20 cellular contexts compared by ENCODE assay signal in the genomic region with DNA sequence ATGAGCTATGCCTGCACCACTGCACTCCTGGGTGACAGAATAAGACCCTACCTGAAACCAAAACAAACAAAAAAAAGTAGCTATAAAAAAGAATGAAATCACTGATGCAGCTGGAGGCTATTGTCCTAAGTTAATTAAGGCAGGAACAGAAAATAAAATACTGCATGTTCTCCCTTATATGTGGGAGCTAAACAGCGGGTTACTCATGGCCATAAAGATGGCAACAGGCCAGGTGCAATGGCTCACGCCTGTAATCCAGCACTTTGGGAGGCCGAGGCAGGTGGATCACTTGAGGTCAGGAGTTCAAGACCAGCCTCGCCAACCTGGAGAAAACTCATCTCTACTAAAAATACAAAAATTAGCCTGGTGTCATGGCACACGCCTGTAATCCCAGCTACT.
DNase-seq lines count a peak whose midpoint lies in the region; ATAC-seq, FAIRE-seq and TF ChIP-seq lines count a peak whose summit lies in the region.
"Had no signal": no experiment of that assay in that cellular context is flagged by ENCODE, and none has a peak within 500 bp of the region (broad histone marks: within the 10 kb centered on the region; RNA-seq: fewer than 3 reads in every experiment).

No MANE protein-coding gene starts in this region.

- DNase-seq in HCT116 (ENCODE audit: low read depth, low spot score) (no peak), NCI-H774 (lab: John Stamatoyannopoulos, UW) (peak; percentile 90), HepG2 (ENCODE audit: low spot score) (no peak), frontal cortex (ENCODE audit: low spot score in 2 of 2) (no peak), G401 (ENCODE audit: low spot score) (no peak), Ammon's horn (ENCODE audit: low spot score) (no peak), medulla oblongata (ENCODE audit: extremely low spot score) (no peak)
- DNase-seq: activated CD4-positive, alpha-beta T cell treated with anti-CD3 and anti-CD28 coated beads, Interleukin-2, amount 10 ng/mL, durations not matched to agents 24 days and 14 days; activated CD8-positive, alpha-beta memory T cell treated with anti-CD3 and anti-CD28 coated beads, Interleukin-2, amount 50 U/mL, for 4 hours; activated effector memory CD4-positive, alpha-beta T cell treated with Interleukin-2 at 50 U/mL for 16 hours; CD4-positive, alpha-beta T cell; dorsolateral prefrontal cortex; NCI-H226; retina; T-cell; testis had no signal

- H3K79me2 ChIP-seq in HCT116 (ENCODE audit: insufficient read depth, low read length): no peaks in the 10 kb centered on the region
- no peaks in the 10 kb centered on the region for H3K79me2 ChIP-seq in HepG2 (ENCODE audit: insufficient read depth, low read length)

- H3K36me3 ChIP-seq in HCT116 (ENCODE audit: control insufficient read depth in 1 of 2, insufficient read depth in 2 of 2, low read length in 2 of 2): no peaks in the 10 kb centered on the region
- H3K36me3 ChIP-seq in HepG2 (replicated peaks in 1 of 2; ENCODE audit: control insufficient read depth in 1 of 2, insufficient read depth in 2 of 2, low read length in 2 of 2): 0 out of 5 replicates have a peak, but pooled peaks cover 2 to 3% of the 10 kb centered on the region in 2 experiments

- H3K27ac ChIP-seq in 22Rv1: peak overlapping the region; percentile 72
- H3K27ac ChIP-seq in HCT116 (ENCODE audit: low read depth, low read length): peak overlapping the region; percentile 31
- H3K27ac ChIP-seq in HepG2 (ENCODE audit: extremely low read length, insufficient read depth, low read length): peak overlapping the region; percentile 56
- H3K27ac ChIP-seq: dorsolateral prefrontal cortex, foreskin keratinocyte, GM23248, testis had no signal

- TF ChIP-seq EP300 in HepG2 (IDR thresholded peaks at IDR 0.05; ENCODE audit: low read depth in 2 of 2, low read length in 2 of 2) (no peak), HepG2 (CRISPR knock-in tag; IDR thresholded peaks at IDR 0.05; ENCODE audit: borderline replicate concordance) (no peak)

- no peak for TF ChIP-seq RAD21 in HCT116 (IDR thresholded peaks at IDR 0.05; ENCODE audit: low read depth)
- no peak for TF ChIP-seq RAD21 in HepG2 (CRISPR knock-in tag; IDR thresholded peaks at IDR 0.05)

- in situ Hi-C loops in HepG2 (cut with HindIII; ENCODE audit: extremely low pct_ligation_motif_present, low pct_unique_long_range_greater_than_20kb): no loop called here
- in situ Hi-C loops in G401 (cut with HindIII; ENCODE audit: low sequenced_read_pairs): no loop called here

- RAD21 ChIA-PET in HCT116 (lab: Charles Lee; ENCODE audit: low non-redundant PET in 1 of 2, low total read pairs in 2 of 2, uncharacterized antibody in 2 of 2, unreplicated experiment in 2 of 2): no interaction called here

- TF ChIP-seq CTCF in 22Rv1 (IDR thresholded peaks at IDR 0.05) (no peak), HCT116 (IDR thresholded peaks at IDR 0.05 in 2 of 3, conservative IDR thresholded peaks at IDR 0.05 in 1 of 3; ENCODE audit: borderline replicate concordance in 1 of 3, insufficient read depth in 1 of 3, low read depth in 2 of 3, low read length in 2 of 3) (no peak), HepG2 (CRISPR knock-in tag; IDR thresholded peaks at IDR 0.05) (no peak)

- POLR2A ChIA-PET in HCT116 (lab: Charles Lee): interaction anchor here (1.1 kb wide), 1 partner anchor 9 kb away, joined by 5 read pairs; no protein-coding TSS in a partner anchor
- POLR2A ChIA-PET in HepG2 (lab: Yijun Ruan, JAX): interaction anchor here (0.6 to 1.2 kb wide), 2 partner anchors 13 to 83 kb away, joined by 3 to 4 read pairs; no protein-coding TSS in a partner anchor

- BruUV-seq in HCT116 (replicated peaks; lab: Mats Ljungman, UMichigan) (no TSS peak), HepG2 (replicated peaks; lab: Mats Ljungman, UMichigan) (no TSS peak)

- H3K9me3 ChIP-seq in HCT116 (ENCODE audit: control insufficient read depth in 1 of 2, insufficient read depth in 1 of 2, low read depth in 1 of 2, low read length in 2 of 2): no peaks in the 10 kb centered on the region
- peaks cover 5% of the 10 kb centered on the region; the same call in 1 of the 2 replicates for H3K9me3 ChIP-seq in HepG2 (ENCODE audit: low read length)
- H3K9me3 ChIP-seq: testis had no signal

- WGBS in HepG2 (ENCODE audit: low lambda C conversion rate): 92% methylated on average over 5 of the region's 5 CpGs

- H3K27me3 ChIP-seq in HCT116 (ENCODE audit: insufficient read depth, low read length) (no peaks in the 10 kb centered on the region), HepG2 (ENCODE audit: control insufficient read depth in 1 of 2, insufficient read depth in 2 of 2, low read length in 2 of 2) (no peaks in the 10 kb centered on the region)
- H3K27me3 ChIP-seq: dorsolateral prefrontal cortex, foreskin keratinocyte, testis had no signal

- H3K9me2 ChIP-seq in HCT116 (ENCODE audit: insufficient read depth): no peaks in the 10 kb centered on the region

- intact Hi-C loops in HCT116 (cut with micrococcal nuclease) (no loop called here), HepG2 (cut with micrococcal nuclease; ENCODE audit: unreplicated experiment) (no loop called here)

- H3K9ac ChIP-seq in HCT116 (ENCODE audit: low read length) (no peak overlapping the region), HepG2 (ENCODE audit: insufficient read depth, low read depth, low read length) (no peak overlapping the region)
- H3K9ac ChIP-seq: GM23248 had no signal

- no peak for FAIRE-seq in HepG2 (lab: Jason Lieb, UNC)
- FAIRE-seq in frontal cortex (lab: Jason Lieb, UNC): no peak
- FAIRE-seq: bronchial epithelial cell had no signal

- CTCF ChIA-PET in HCT116 (lab: Charles Lee): no interaction called here
- CTCF ChIA-PET in HepG2 (lab: Yijun Ruan, JAX; ENCODE audit: low intra/inter-chr PET ratio, low total read pairs): no interaction called here

- H3K4me1 ChIP-seq in HCT116 (ENCODE audit: control insufficient read depth in 1 of 2, insufficient read depth in 2 of 2, low read length in 2 of 2) (peaks cover 27 to 28% of the 10 kb centered on the region in 2 experiments), HepG2 (ENCODE audit: insufficient read depth, low read length) (peaks cover 49% of the 10 kb centered on the region)
- H3K4me1 ChIP-seq: foreskin keratinocyte, testis had no signal

- H3K4me2 ChIP-seq in HCT116 (ENCODE audit: low read length): peak overlapping the region; percentile 53
- 0 out of 2 replicates have a peak overlapping the region, but pooled peaks have one; percentile 16 for H3K4me2 ChIP-seq in HepG2 (ENCODE audit: low read depth, low read length)

- H3K4me3 ChIP-seq in HCT116 (replicated peaks in 1 of 2; ENCODE audit: low read depth in 1 of 2, low read length in 2 of 2): no peak overlapping the region
- H3K4me3 ChIP-seq in HepG2 (replicated peaks in 1 of 3; ENCODE audit: insufficient read depth in 1 of 3, low read depth in 2 of 3, low read length in 3 of 3): no peak overlapping the region
- H3K4me3 ChIP-seq: dorsolateral prefrontal cortex, GM23248, testis had no signal

- no peak overlapping the region for H2AFZ ChIP-seq in HCT116 (ENCODE audit: low read depth, low read length, poor library complexity, severe bottlenecking)
- H2AFZ ChIP-seq in HepG2 (ENCODE audit: low read length): no peak overlapping the region
- H2AFZ ChIP-seq: GM23248 had no signal

- ATAC-seq in HCT116 (no peak), HepG2 (no peak)
- ATAC-seq: T-cell had no signal

- H4K20me1 ChIP-seq in HCT116 (ENCODE audit: insufficient read depth) (no peaks in the 10 kb centered on the region), HepG2 (ENCODE audit: insufficient read depth, low read length) (no peaks in the 10 kb centered on the region)

- TF ChIP-seq POLR2A in HCT116 (IDR thresholded peaks at IDR 0.05; ENCODE audit: borderline replicate concordance, extremely low read depth, insufficient read depth, insufficient read length) (no peak), HepG2 (IDR thresholded peaks at IDR 0.05; ENCODE audit: insufficient read depth in 1 of 2, low read depth in 2 of 2, low read length in 2 of 2) (no peak)

TF ChIP-seq in HCT116, 20 proteins besides CTCF, POLR2A, EP300 and RAD21 (continues in another document):
- TF ChIP-seq SIN3A (IDR thresholded peaks at IDR 0.05; ENCODE audit: low read depth) (no peak), ELF1 (IDR thresholded peaks at IDR 0.05; ENCODE audit: borderline replicate concordance, low read depth) (no peak), EZH2phosphoT487 (IDR thresholded peaks at IDR 0.05; ENCODE audit: borderline replicate concordance) (no peak), ZFX (IDR thresholded peaks at IDR 0.05) (no peak)
- TF ChIP-seq, protein P1, sequence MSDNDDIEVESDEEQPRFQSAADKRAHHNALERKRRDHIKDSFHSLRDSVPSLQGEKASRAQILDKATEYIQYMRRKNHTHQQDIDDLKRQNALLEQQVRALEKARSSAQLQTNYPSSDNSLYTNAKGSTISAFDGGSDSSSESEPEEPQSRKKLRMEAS (IDR thresholded peaks at IDR 0.05): no peak
